10 cellular contexts compared by ENCODE assay signal in genomic region chr5:53631251-53631650, GRCh38.
"Had no signal": no experiment of that assay in that cellular context is flagged by ENCODE, and none has a peak within 500 bp of the region (broad histone marks: within the 10 kb centered on the region; RNA-seq: fewer than 3 reads in every experiment).

No MANE protein-coding gene starts in this region.

- H3K4me3 Mint-ChIP-seq: HFFc6, IgD-negative memory B cell had no signal

- H3K27me3 Mint-ChIP-seq: IgD-negative memory B cell had no signal

- H3K27ac Mint-ChIP-seq: HFFc6 had no signal

- H3K9me3 ChIP-seq: HAP-1 had no signal

- DNase-seq: GM23248, GOT3, H7, HFFc6, KBM-7 had no signal

- H3K4me3 ChIP-seq: GM23248, HAP-1 had no signal

- ATAC-seq: HCT116, HepG2 had no signal

- H3K36me3 ChIP-seq: HAP-1 had no signal

- H3K27ac ChIP-seq: GM23248, HL-60 had no signal
